1 cellular context compared by ENCODE assay signal in genomic region chr18:74183110-74183509, GRCh38.
TF ChIP-seq lines count a peak whose summit lies in the region.

No MANE protein-coding gene starts in this region.

TF ChIP-seq in GM23338, 12 proteins besides CTCF, POLR2A, EP300 and RAD21 (continued from another document):
- TF ChIP-seq ZNF462 (CRISPR knock-in tag; IDR thresholded peaks at IDR 0.05) (no peak), POLR2AphosphoS5 (IDR thresholded peaks at IDR 0.05; ENCODE audit: low read depth) (no peak), STAT1 (IDR thresholded peaks at IDR 0.05; ENCODE audit: unreplicated experiment) (no peak), REST (IDR thresholded peaks at IDR 0.05; ENCODE audit: unreplicated experiment) (no peak), CREB1 (CRISPR knock-in tag; IDR thresholded peaks at IDR 0.05; ENCODE audit: low read depth) (no peak), EZH2 (IDR thresholded peaks at IDR 0.05; ENCODE audit: low read depth, unreplicated experiment) (no peak), ZNF331 (CRISPR knock-in tag; IDR thresholded peaks at IDR 0.05; ENCODE audit: low read depth) (no peak), EZH2phosphoT487 (IDR thresholded peaks at IDR 0.05; ENCODE audit: unreplicated experiment) (no peak)
- TF ChIP-seq, protein P1, sequence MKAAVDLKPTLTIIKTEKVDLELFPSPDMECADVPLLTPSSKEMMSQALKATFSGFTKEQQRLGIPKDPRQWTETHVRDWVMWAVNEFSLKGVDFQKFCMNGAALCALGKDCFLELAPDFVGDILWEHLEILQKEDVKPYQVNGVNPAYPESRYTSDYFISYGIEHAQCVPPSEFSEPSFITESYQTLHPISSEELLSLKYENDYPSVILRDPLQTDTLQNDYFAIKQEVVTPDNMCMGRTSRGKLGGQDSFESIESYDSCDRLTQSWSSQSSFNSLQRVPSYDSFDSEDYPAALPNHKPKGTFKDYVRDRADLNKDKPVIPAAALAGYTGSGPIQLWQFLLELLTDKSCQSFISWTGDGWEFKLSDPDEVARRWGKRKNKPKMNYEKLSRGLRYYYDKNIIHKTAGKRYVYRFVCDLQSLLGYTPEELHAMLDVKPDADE (IDR thresholded peaks at IDR 0.05) = no peak
